Comparison of ENCODE assay signal across 13 cellular contexts in genomic region chr1:67838180-67838912, GRCh38. TPM values are rescaled to one million over a fixed set of nuclear protein-coding genes. Genes with fewer than 3 reads are reported as not detected.
DNase-seq lines count a peak whose midpoint lies in the region; TF ChIP-seq lines count a peak whose summit lies in the region.
"Had no signal": no experiment of that assay in that cellular context is flagged by ENCODE, and none has a peak within 500 bp of the region (broad histone marks: within the 10 kb centered on the region; RNA-seq: fewer than 3 reads in every experiment).

No MANE protein-coding gene starts in this region.

- H3K9me3 ChIP-seq in osteoblast (ENCODE audit: low read depth, low read length), result no peaks in the 10 kb centered on the region
- H3K9me3 ChIP-seq: BLaER1, left lung had no signal

- peak; percentile 26 for DNase-seq in AG20443 (ENCODE audit: low spot score)
- DNase-seq in NCI-H69 (lab: John Stamatoyannopoulos, UW), result peak; percentile 59
- peak; percentile 60 for DNase-seq in epithelial cell of esophagus (ENCODE audit: low read depth)
- DNase-seq in osteoblast (ENCODE audit: insufficient read length, low spot score, missing footprints), result no peak
- no peak for DNase-seq in retina
- no peak for DNase-seq in COLO668 (lab: John Stamatoyannopoulos, UW; ENCODE audit: unreplicated experiment)
- DNase-seq in COR-L47 (lab: John Stamatoyannopoulos, UW), result no peak
- DNase-seq in ureter (ENCODE audit: low spot score), result no peak
- DNase-seq: activated naive CD4-positive, alpha-beta T cell; left lung; NCI-H2171; stimulated activated CD8-positive, alpha-beta memory T cell treated with anti-CD3 and anti-CD28 coated beads, Interleukin-4, amount 100 ng/mL, for 48 hours had no signal

- H3K4me2 ChIP-seq in osteoblast (ENCODE audit: insufficient read depth, low read length), result no peak overlapping the region
- H3K4me2 ChIP-seq: BLaER1 had no signal

- H3K27ac ChIP-seq in osteoblast (ENCODE audit: low read depth, low read length), result peak overlapping the region; percentile 18
- H3K27ac ChIP-seq: BLaER1, left lung had no signal

- peak overlapping the region; percentile 38 for H2AFZ ChIP-seq in osteoblast (ENCODE audit: low read length)

- H3K27me3 ChIP-seq in osteoblast (ENCODE audit: insufficient read depth, low read length), result no peaks in the 10 kb centered on the region

- H3K36me3 ChIP-seq in osteoblast (ENCODE audit: insufficient read depth, low read length), result no peaks in the 10 kb centered on the region
- H3K36me3 ChIP-seq: BLaER1, left lung had no signal

- no peaks in the 10 kb centered on the region for H4K20me1 ChIP-seq in osteoblast (ENCODE audit: insufficient read depth, low read length)

- no peaks in the 10 kb centered on the region for H3K79me2 ChIP-seq in osteoblast (ENCODE audit: insufficient read depth, low read length)

- H3K4me3 ChIP-seq in epithelial cell of esophagus (ENCODE audit: low read length) (no peak overlapping the region), osteoblast (ENCODE audit: insufficient read depth, low read length) (no peak overlapping the region)
- H3K4me3 ChIP-seq: BLaER1, left lung had no signal

- no peak for TF ChIP-seq CTCF in epithelial cell of esophagus (IDR thresholded peaks at IDR 0.05; ENCODE audit: insufficient read depth, low read depth, low read length, missing control alignments)
- no peak for TF ChIP-seq CTCF in osteoblast (IDR thresholded peaks at IDR 0.05; ENCODE audit: extremely low read depth, low read depth, low read length)

- peaks cover 72% of the 10 kb centered on the region for H3K4me1 ChIP-seq in osteoblast (ENCODE audit: insufficient read depth, low read length)

RNA-seq across cellular contexts. Expression of gene GNG12, which starts 5.1 kb away (rescaled TPM):
- total RNA-seq in osteoblast (204 and 219 TPM in 2 replicates), ureter (68.4 TPM)

Comparison
In these comparisons a context has a peak if more than half of its experiments do, and no peak if none do; other contexts are left out.
1. DNase-seq: peak in AG20443 (single experiment), NCI-H69 (single experiment) and epithelial cell of esophagus (single experiment); none in osteoblast (single experiment), retina (single experiment), COLO668 (single experiment), COR-L47 (single experiment) and ureter (single experiment).